Comparison of ENCODE assay signal across 1 cellular context in genomic region chr20:44370639-44371218, GRCh38.
A peak's percentile ranks its signal among the peaks of the same experiment; 100 is the strongest.
TF ChIP-seq lines count a peak whose summit lies in the region.

No MANE protein-coding gene starts in this region.

TF ChIP-seq in HepG2, 621 proteins besides CTCF, POLR2A, EP300 and RAD21 (continued from another document):
- 0 out of 2 replicates have a peak, but pooled peaks have one; percentile 23 for TF ChIP-seq ZBTB39 (CRISPR knock-in tag; IDR thresholded peaks at IDR 0.05)
- TF ChIP-seq HOXA3 (CRISPR knock-in tag; IDR thresholded peaks at IDR 0.05): peak; percentile 92
- TF ChIP-seq SOX13 (IDR thresholded peaks at IDR 0.05): no peak
- TF ChIP-seq SOX13 (CRISPR knock-in tag; conservative IDR thresholded peaks at IDR 0.05 in 1 of 2, IDR thresholded peaks at IDR 0.05 in 1 of 2): peak; percentile 11 to 80; a peak in 2 of 4 replicates
- peak; percentile 92 for TF ChIP-seq ERF (CRISPR knock-in tag; IDR thresholded peaks at IDR 0.05)
- TF ChIP-seq HMG20A (CRISPR knock-in tag; IDR thresholded peaks at IDR 0.05; ENCODE audit: borderline replicate concordance): peak; percentile 66
- TF ChIP-seq, protein P1, sequence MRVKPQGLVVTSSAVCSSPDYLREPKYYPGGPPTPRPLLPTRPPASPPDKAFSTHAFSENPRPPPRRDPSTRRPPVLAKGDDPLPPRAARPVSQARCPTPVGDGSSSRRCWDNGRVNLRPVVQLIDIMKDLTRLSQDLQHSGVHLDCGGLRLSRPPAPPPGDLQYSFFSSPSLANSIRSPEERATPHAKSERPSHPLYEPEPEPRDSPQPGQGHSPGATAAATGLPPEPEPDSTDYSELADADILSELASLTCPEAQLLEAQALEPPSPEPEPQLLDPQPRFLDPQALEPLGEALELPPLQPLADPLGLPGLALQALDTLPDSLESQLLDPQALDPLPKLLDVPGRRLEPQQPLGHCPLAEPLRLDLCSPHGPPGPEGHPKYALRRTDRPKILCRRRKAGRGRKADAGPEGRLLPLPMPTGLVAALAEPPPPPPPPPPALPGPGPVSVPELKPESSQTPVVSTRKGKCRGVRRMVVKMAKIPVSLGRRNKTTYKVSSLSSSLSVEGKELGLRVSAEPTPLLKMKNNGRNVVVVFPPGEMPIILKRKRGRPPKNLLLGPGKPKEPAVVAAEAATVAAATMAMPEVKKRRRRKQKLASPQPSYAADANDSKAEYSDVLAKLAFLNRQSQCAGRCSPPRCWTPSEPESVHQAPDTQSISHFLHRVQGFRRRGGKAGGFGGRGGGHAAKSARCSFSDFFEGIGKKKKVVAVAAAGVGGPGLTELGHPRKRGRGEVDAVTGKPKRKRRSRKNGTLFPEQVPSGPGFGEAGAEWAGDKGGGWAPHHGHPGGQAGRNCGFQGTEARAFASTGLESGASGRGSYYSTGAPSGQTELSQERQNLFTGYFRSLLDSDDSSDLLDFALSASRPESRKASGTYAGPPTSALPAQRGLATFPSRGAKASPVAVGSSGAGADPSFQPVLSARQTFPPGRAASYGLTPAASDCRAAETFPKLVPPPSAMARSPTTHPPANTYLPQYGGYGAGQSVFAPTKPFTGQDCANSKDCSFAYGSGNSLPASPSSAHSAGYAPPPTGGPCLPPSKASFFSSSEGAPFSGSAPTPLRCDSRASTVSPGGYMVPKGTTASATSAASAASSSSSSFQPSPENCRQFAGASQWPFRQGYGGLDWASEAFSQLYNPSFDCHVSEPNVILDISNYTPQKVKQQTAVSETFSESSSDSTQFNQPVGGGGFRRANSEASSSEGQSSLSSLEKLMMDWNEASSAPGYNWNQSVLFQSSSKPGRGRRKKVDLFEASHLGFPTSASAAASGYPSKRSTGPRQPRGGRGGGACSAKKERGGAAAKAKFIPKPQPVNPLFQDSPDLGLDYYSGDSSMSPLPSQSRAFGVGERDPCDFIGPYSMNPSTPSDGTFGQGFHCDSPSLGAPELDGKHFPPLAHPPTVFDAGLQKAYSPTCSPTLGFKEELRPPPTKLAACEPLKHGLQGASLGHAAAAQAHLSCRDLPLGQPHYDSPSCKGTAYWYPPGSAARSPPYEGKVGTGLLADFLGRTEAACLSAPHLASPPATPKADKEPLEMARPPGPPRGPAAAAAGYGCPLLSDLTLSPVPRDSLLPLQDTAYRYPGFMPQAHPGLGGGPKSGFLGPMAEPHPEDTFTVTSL (CRISPR knock-in tag; IDR thresholded peaks at IDR 0.05; ENCODE audit: borderline replicate concordance): peak; percentile 60; the same call in 1 of the 2 replicates
- TF ChIP-seq ZFY (CRISPR knock-in tag; IDR thresholded peaks at IDR 0.05): peak; percentile 94
- TF ChIP-seq SP1 (IDR thresholded peaks at IDR 0.05): no peak
- TF ChIP-seq SP1 (CRISPR knock-in tag; IDR thresholded peaks at IDR 0.05): peak; percentile 60
- 0 out of 2 replicates have a peak, but pooled peaks have one; percentile 79 for TF ChIP-seq SALL2 (CRISPR knock-in tag; IDR thresholded peaks at IDR 0.05)
- TF ChIP-seq ZNF484 (CRISPR knock-in tag; IDR thresholded peaks at IDR 0.05; ENCODE audit: borderline replicate concordance, low read depth): no peak
- peak; percentile 74 for TF ChIP-seq PITX1 (CRISPR knock-in tag; IDR thresholded peaks at IDR 0.05)
- TF ChIP-seq ARNT2 (CRISPR knock-in tag; IDR thresholded peaks at IDR 0.05; ENCODE audit: low read depth): peak; percentile 73
- TF ChIP-seq, protein P2, sequence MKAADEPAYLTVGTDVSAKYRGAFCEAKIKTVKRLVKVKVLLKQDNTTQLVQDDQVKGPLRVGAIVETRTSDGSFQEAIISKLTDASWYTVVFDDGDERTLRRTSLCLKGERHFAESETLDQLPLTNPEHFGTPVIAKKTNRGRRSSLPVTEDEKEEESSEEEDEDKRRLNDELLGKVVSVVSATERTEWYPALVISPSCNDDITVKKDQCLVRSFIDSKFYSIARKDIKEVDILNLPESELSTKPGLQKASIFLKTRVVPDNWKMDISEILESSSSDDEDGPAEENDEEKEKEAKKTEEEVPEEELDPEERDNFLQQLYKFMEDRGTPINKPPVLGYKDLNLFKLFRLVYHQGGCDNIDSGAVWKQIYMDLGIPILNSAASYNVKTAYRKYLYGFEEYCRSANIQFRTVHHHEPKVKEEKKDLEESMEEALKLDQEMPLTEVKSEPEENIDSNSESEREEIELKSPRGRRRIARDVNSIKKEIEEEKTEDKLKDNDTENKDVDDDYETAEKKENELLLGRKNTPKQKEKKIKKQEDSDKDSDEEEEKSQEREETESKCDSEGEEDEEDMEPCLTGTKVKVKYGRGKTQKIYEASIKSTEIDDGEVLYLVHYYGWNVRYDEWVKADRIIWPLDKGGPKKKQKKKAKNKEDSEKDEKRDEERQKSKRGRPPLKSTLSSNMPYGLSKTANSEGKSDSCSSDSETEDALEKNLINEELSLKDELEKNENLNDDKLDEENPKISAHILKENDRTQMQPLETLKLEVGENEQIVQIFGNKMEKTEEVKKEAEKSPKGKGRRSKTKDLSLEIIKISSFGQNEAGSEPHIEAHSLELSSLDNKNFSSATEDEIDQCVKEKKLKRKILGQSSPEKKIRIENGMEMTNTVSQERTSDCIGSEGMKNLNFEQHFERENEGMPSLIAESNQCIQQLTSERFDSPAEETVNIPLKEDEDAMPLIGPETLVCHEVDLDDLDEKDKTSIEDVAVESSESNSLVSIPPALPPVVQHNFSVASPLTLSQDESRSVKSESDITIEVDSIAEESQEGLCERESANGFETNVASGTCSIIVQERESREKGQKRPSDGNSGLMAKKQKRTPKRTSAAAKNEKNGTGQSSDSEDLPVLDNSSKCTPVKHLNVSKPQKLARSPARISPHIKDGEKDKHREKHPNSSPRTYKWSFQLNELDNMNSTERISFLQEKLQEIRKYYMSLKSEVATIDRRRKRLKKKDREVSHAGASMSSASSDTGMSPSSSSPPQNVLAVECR (CRISPR knock-in tag; IDR thresholded peaks at IDR 0.05; ENCODE audit: borderline replicate concordance): peak; percentile 83; the same call in 1 of the 2 replicates
- no peak for TF ChIP-seq TBX3 (IDR thresholded peaks at IDR 0.05; ENCODE audit: borderline replicate concordance)
- TF ChIP-seq REPIN1 (CRISPR knock-in tag; IDR thresholded peaks at IDR 0.05; ENCODE audit: borderline replicate concordance, low read depth): peak; percentile 97
- TF ChIP-seq RFXAP (CRISPR knock-in tag; IDR thresholded peaks at IDR 0.05; ENCODE audit: borderline replicate concordance): peak; percentile 76; the same call in 1 of the 2 replicates
- peak; percentile 99 for TF ChIP-seq ZNF644 (CRISPR knock-in tag; IDR thresholded peaks at IDR 0.05; ENCODE audit: low read depth)
- no peak for TF ChIP-seq HMGA1 (CRISPR knock-in tag; conservative IDR thresholded peaks at IDR 0.05)
- peak; percentile 69; the same call in 1 of the 2 replicates for TF ChIP-seq JUND (CRISPR knock-in tag; IDR thresholded peaks at IDR 0.05)
- peak; percentile 61; the same call in 1 of the 2 replicates for TF ChIP-seq ZNF335 (CRISPR knock-in tag; IDR thresholded peaks at IDR 0.05)
- peak; percentile 94; the same call in 1 of the 2 replicates for TF ChIP-seq ZNF614 (CRISPR knock-in tag; IDR thresholded peaks at IDR 0.05; ENCODE audit: borderline replicate concordance)
TF ChIP-seq in HepG2: peak in this region for 285.
